Comparison of ENCODE assay signal across 8 cellular contexts in genomic region chr11:62805044-62805892, GRCh38. TPM values are rescaled to one million over a fixed set of nuclear protein-coding genes. Genes with fewer than 3 reads are reported as not detected.
DNase-seq lines count a peak whose midpoint lies in the region; ATAC-seq and FAIRE-seq lines count a peak whose summit lies in the region.

Gene NXF1, minus strand, starts transcription at chr11:62805440. Its CDS starts 84 bp downstream, at chr11:62805356.

- no peaks in the 10 kb centered on the region for H3K9me3 Mint-ChIP-seq in T-helper 1 cell treated with Interleukin-12 subunit alpha and Interleukin-12 subunit beta and Interleukin-4 antibody, amounts not matched to agents 30 μg/mL and 1 μg/mL, for 36 hours

- DNase-seq in NCI-H1694 treated with DMSO at 0.1 percent for 48 hours (lab: John Stamatoyannopoulos, UW) (peak; percentile 77), amniotic stem cell (lab: John Stamatoyannopoulos, UW) (peak; percentile 77), left ventricle myocardium superior (peak; percentile 97), pulmonary artery endothelial cell (ENCODE audit: low read depth, low spot score) (peak; percentile 73), urothelium cell line (ENCODE audit: low spot score) (peak; percentile 98)

- H3K27ac Mint-ChIP-seq in T-helper 1 cell treated with Interleukin-12 subunit alpha and Interleukin-12 subunit beta and Interleukin-4 antibody, amounts not matched to agents 30 μg/mL and 1 μg/mL, for 36 hours, result peak within 1 kb of the TSS; percentile 96

- intact Hi-C loops in left ventricle myocardium superior (cut with micrococcal nuclease), result no loop called here

- peaks cover 17% of the 10 kb centered on the region for H3K4me1 Mint-ChIP-seq in T-helper 1 cell treated with Interleukin-12 subunit alpha and Interleukin-12 subunit beta and Interleukin-4 antibody, amounts not matched to agents 30 μg/mL and 1 μg/mL, for 36 hours (ENCODE audit: low read depth)

- peak; percentile 63 for FAIRE-seq in urothelium cell line (lab: Jason Lieb, UNC)

- no peaks in the 10 kb centered on the region for H3K27me3 Mint-ChIP-seq in T-helper 1 cell treated with Interleukin-12 subunit alpha and Interleukin-12 subunit beta and Interleukin-4 antibody, amounts not matched to agents 30 μg/mL and 1 μg/mL, for 36 hours (ENCODE audit: low read depth)

- H3K4me3 Mint-ChIP-seq in T-helper 1 cell treated with Interleukin-12 subunit alpha and Interleukin-12 subunit beta and Interleukin-4 antibody, amounts not matched to agents 30 μg/mL and 1 μg/mL, for 36 hours, result peak within 1 kb of the TSS; percentile 96

- peaks cover 24% of the 10 kb centered on the region for H3K36me3 Mint-ChIP-seq in T-helper 1 cell treated with Interleukin-12 subunit alpha and Interleukin-12 subunit beta and Interleukin-4 antibody, amounts not matched to agents 30 μg/mL and 1 μg/mL, for 36 hours (ENCODE audit: low read depth)

- ATAC-seq in GM18498 (IDR thresholded peaks at IDR 0.05; ENCODE audit: unreplicated experiment) (peak; percentile 85), HG02885 (IDR thresholded peaks at IDR 0.05; ENCODE audit: poor library complexity, unreplicated experiment) (peak; percentile 84), left ventricle myocardium superior (peak; percentile 92)

RNA-seq across cellular contexts. Expression of gene NXF1, which starts in this region (rescaled TPM):
- total RNA-seq in left ventricle myocardium superior (49.6 TPM), pulmonary artery endothelial cell (14.8 and 38.9 TPM in 2 replicates)

Comparison
In these comparisons a context has a peak if more than half of its experiments do, and no peak if none do; other contexts are left out.
1. Peak in every context shown above with its lines: DNase-seq and ATAC-seq.